ENCODE assay signal across 20 cellular contexts in genomic region chr3:32956750-32957570, GRCh38. TPM values are rescaled to one million over a fixed set of nuclear protein-coding genes. Genes with fewer than 3 reads are reported as not detected.
DNase-seq lines count a peak whose midpoint lies in the region; ATAC-seq and TF ChIP-seq lines count a peak whose summit lies in the region.
"Had no signal": no experiment of that assay in that cellular context is flagged by ENCODE, and none has a peak within 500 bp of the region (broad histone marks: within the 10 kb centered on the region; RNA-seq: fewer than 3 reads in every experiment).

No MANE protein-coding gene starts in this region.

- H3K27me3 Mint-ChIP-seq in CD4-positive, alpha-beta T cell = no peaks in the 10 kb centered on the region
- H3K27me3 Mint-ChIP-seq in activated naive CD8-positive, alpha-beta T cell treated with anti-CD3 and anti-CD28 coated beads, Interleukin-2, amount 50 U/mL, for 24 hours = peaks cover 2% of the 10 kb centered on the region
- H3K27me3 Mint-ChIP-seq: dendritic cell treated with granulocyte-macrophage colony-stimulating factor and Interleukin-4, amounts not matched to agents 40 ng/mL and 50 ng/mL, for 4 days had no signal

- H3K9me3 Mint-ChIP-seq in CD4-positive, alpha-beta T cell = no peaks in the 10 kb centered on the region
- H3K9me3 Mint-ChIP-seq in activated naive CD8-positive, alpha-beta T cell treated with anti-CD3 and anti-CD28 coated beads, Interleukin-2, amount 50 U/mL, for 24 hours = no peaks in the 10 kb centered on the region
- H3K9me3 Mint-ChIP-seq in stimulated activated effector memory CD8-positive, alpha-beta T cell treated with anti-CD3 and anti-CD28 coated beads, Interleukin-12 subunit alpha, Interleukin-12 subunit beta, amount 100 ng/mL, for 72 hours = no peaks in the 10 kb centered on the region
- H3K9me3 Mint-ChIP-seq: dendritic cell treated with granulocyte-macrophage colony-stimulating factor and Interleukin-4, amounts not matched to agents 40 ng/mL and 50 ng/mL, for 4 days; naive B cell had no signal

- no peak overlapping the region for H3K4me3 ChIP-seq in fibroblast of the aortic adventitia (ENCODE audit: low read depth, low read length)
- H3K4me3 ChIP-seq: heart right ventricle, pancreas had no signal

- no peak overlapping the region for H3K27ac ChIP-seq in CD4-positive, alpha-beta T cell (ENCODE audit: low read depth, low read length)
- H3K27ac ChIP-seq: heart right ventricle, pancreas, WERI-Rb-1 had no signal

- no peak for TF ChIP-seq CTCF in CD4-positive, alpha-beta T cell (IDR thresholded peaks at IDR 0.05)
- TF ChIP-seq CTCF in fibroblast of the aortic adventitia (IDR thresholded peaks at IDR 0.05; ENCODE audit: insufficient read depth, low read length) = no peak

- POLR2A ChIA-PET in CD4-positive, alpha-beta T cell (lab: Charles Lee) = no interaction called here

- no peaks in the 10 kb centered on the region for H3K27me3 ChIP-seq in CD4-positive, alpha-beta T cell (ENCODE audit: control insufficient read depth, insufficient read depth, low read length)
- H3K27me3 ChIP-seq: heart right ventricle, pancreas had no signal

- H3K4me1 Mint-ChIP-seq in CD4-positive, alpha-beta T cell (ENCODE audit: low read depth) = peaks cover 52% of the 10 kb centered on the region
- peaks cover 55% of the 10 kb centered on the region for H3K4me1 Mint-ChIP-seq in activated naive CD8-positive, alpha-beta T cell treated with anti-CD3 and anti-CD28 coated beads, Interleukin-2, amount 50 U/mL, for 24 hours
- peaks cover 45% of the 10 kb centered on the region for H3K4me1 Mint-ChIP-seq in stimulated activated effector memory CD8-positive, alpha-beta T cell treated with anti-CD3 and anti-CD28 coated beads, Interleukin-12 subunit alpha, Interleukin-12 subunit beta, amount 100 ng/mL, for 72 hours

- peaks cover 32% of the 10 kb centered on the region for H3K36me3 Mint-ChIP-seq in CD4-positive, alpha-beta T cell (ENCODE audit: low read depth)
- H3K36me3 Mint-ChIP-seq in activated naive CD8-positive, alpha-beta T cell treated with anti-CD3 and anti-CD28 coated beads, Interleukin-2, amount 50 U/mL, for 24 hours (ENCODE audit: low read depth) = peaks cover 12% of the 10 kb centered on the region
- peaks cover 60% of the 10 kb centered on the region for H3K36me3 Mint-ChIP-seq in stimulated activated effector memory CD8-positive, alpha-beta T cell treated with anti-CD3 and anti-CD28 coated beads, Interleukin-12 subunit alpha, Interleukin-12 subunit beta, amount 100 ng/mL, for 72 hours
- H3K36me3 Mint-ChIP-seq: naive B cell had no signal

- CTCF ChIA-PET in CD4-positive, alpha-beta T cell (lab: Charles Lee) = interaction anchor here (1.0 kb wide), 2 partner anchors 39 to 74 kb away, joined by 3 to 6 read pairs; no protein-coding TSS in a partner anchor

- intact Hi-C loops in CD4-positive, alpha-beta T cell (cut with DNase I, micrococcal nuclease) = no loop called here
- intact Hi-C loops in posterior cingulate gyrus (cut with DNase I) = no loop called here

- ATAC-seq in CD4-positive, alpha-beta T cell (ENCODE audit: poor library complexity) = no peak
- no peak for ATAC-seq in activated naive CD8-positive, alpha-beta T cell treated with anti-CD3 and anti-CD28 coated beads, Interleukin-2, amount 50 U/mL, for 24 hours
- no peak for ATAC-seq in stimulated activated effector memory CD8-positive, alpha-beta T cell treated with anti-CD3 and anti-CD28 coated beads, Interleukin-12 subunit alpha, Interleukin-12 subunit beta, amount 100 ng/mL, for 72 hours
- ATAC-seq: heart right ventricle, pancreas had no signal

- no peak for DNase-seq in CD4-positive, alpha-beta T cell
- peak; percentile 11 for DNase-seq in H4 (ENCODE audit: low spot score)
- no peak for DNase-seq in activated naive CD8-positive, alpha-beta T cell treated with anti-CD3 and anti-CD28 coated beads, Interleukin-2, amount 50 U/mL, for 24 hours
- peak; percentile 43 for DNase-seq in fibroblast of the aortic adventitia (ENCODE audit: low read depth)
- DNase-seq in stimulated activated effector memory CD8-positive, alpha-beta T cell treated with anti-CD3 and anti-CD28 coated beads, Interleukin-12 subunit alpha, Interleukin-12 subunit beta, amount 100 ng/mL, for 72 hours (ENCODE audit: low spot score in 2 of 2) = no peak
- no peak for DNase-seq in posterior cingulate gyrus
- no peak for DNase-seq in germinal center (ENCODE audit: low spot score)
- DNase-seq: activated naive CD4-positive, alpha-beta T cell treated with anti-CD3 and anti-CD28 coated beads, Interleukin-2, amount 10 ng/mL, durations not matched to agents 7 days and 5 days; HCEC 1CT; heart right ventricle; Karpas-422; naive B cell; NCI-H1105; NCI-H2107; NCI-H524 treated with DMSO at 0.1 percent for 48 hours; pancreas; stimulated activated CD4-positive, alpha-beta T cell treated with anti-CD3 and anti-CD28 coated beads, Interleukin-1b, Interleukin-23, amount 100 ng/mL, for 48 hours; WERI-Rb-1 had no signal

- peak overlapping the region; percentile 46 for H3K4me3 Mint-ChIP-seq in CD4-positive, alpha-beta T cell
- H3K4me3 Mint-ChIP-seq in activated naive CD8-positive, alpha-beta T cell treated with anti-CD3 and anti-CD28 coated beads, Interleukin-2, amount 50 U/mL, for 24 hours = no peak overlapping the region
- no peak overlapping the region for H3K4me3 Mint-ChIP-seq in stimulated activated effector memory CD8-positive, alpha-beta T cell treated with anti-CD3 and anti-CD28 coated beads, Interleukin-12 subunit alpha, Interleukin-12 subunit beta, amount 100 ng/mL, for 72 hours
- H3K4me3 Mint-ChIP-seq: activated naive CD4-positive, alpha-beta T cell treated with anti-CD3 and anti-CD28 coated beads, Interleukin-2, amount 10 ng/mL, durations not matched to agents 7 days and 5 days; dendritic cell treated with granulocyte-macrophage colony-stimulating factor and Interleukin-4, amounts not matched to agents 40 ng/mL and 50 ng/mL, for 4 days; naive B cell had no signal

- peak overlapping the region; percentile 34 for H3K27ac Mint-ChIP-seq in CD4-positive, alpha-beta T cell
- peak overlapping the region; percentile 54 for H3K27ac Mint-ChIP-seq in activated naive CD8-positive, alpha-beta T cell treated with anti-CD3 and anti-CD28 coated beads, Interleukin-2, amount 50 U/mL, for 24 hours
- no peak overlapping the region for H3K27ac Mint-ChIP-seq in stimulated activated effector memory CD8-positive, alpha-beta T cell treated with anti-CD3 and anti-CD28 coated beads, Interleukin-12 subunit alpha, Interleukin-12 subunit beta, amount 100 ng/mL, for 72 hours
- H3K27ac Mint-ChIP-seq: activated naive CD4-positive, alpha-beta T cell treated with anti-CD3 and anti-CD28 coated beads, Interleukin-2, amount 10 ng/mL, durations not matched to agents 7 days and 5 days; dendritic cell treated with granulocyte-macrophage colony-stimulating factor and Interleukin-4, amounts not matched to agents 40 ng/mL and 50 ng/mL, for 4 days; naive B cell had no signal

- H3K9me3 ChIP-seq in CD4-positive, alpha-beta T cell (ENCODE audit: control insufficient read depth, low read length) = no peaks in the 10 kb centered on the region
- H3K9me3 ChIP-seq: heart right ventricle, pancreas had no signal

RNA-seq across cellular contexts. Expression of gene CCR4, which starts 5.5 kb away (rescaled TPM):
- 10 to 100 TPM; 76.2 to 80.1 TPM for total RNA-seq in CD4-positive, alpha-beta T cell
- total RNA-seq in H4 (2014; rRNA removed; shearing (Covaris generic)) = not detected in 2 replicates
- under 0.01 TPM in 1 of 2 replicates, not detected in the other for total RNA-seq in fibroblast of the aortic adventitia (ENCODE audit: low replicate concordance)
- total RNA-seq: lung microvascular endothelial cell had no signal

Comparison
In these comparisons a context has a peak if more than half of its experiments do, and no peak if none do; other contexts are left out.
1. DNase-seq: peak in H4 (single experiment) and fibroblast of the aortic adventitia (single experiment); none in CD4-positive, alpha-beta T cell (0 of 10), activated naive CD8-positive, alpha-beta T cell treated with anti-CD3 and anti-CD28 coated beads, Interleukin-2, amount 50 U/mL, for 24 hours (single experiment), stimulated activated effector memory CD8-positive, alpha-beta T cell treated with anti-CD3 and anti-CD28 coated beads, Interleukin-12 subunit alpha, Interleukin-12 subunit beta, amount 100 ng/mL, for 72 hours (0 of 2), posterior cingulate gyrus (0 of 10) and germinal center (single experiment).
2. RNA of gene CCR4, which starts 5.5 kb away (total RNA-seq): 76.2 to 80.1 TPM in CD4-positive, alpha-beta T cell; not detected in H4 and under 0.01 TPM in fibroblast of the aortic adventitia; every median in the first group is over 10 times any median in the second.